ENCODE assay signal across 18 cellular contexts in the genomic region with DNA sequence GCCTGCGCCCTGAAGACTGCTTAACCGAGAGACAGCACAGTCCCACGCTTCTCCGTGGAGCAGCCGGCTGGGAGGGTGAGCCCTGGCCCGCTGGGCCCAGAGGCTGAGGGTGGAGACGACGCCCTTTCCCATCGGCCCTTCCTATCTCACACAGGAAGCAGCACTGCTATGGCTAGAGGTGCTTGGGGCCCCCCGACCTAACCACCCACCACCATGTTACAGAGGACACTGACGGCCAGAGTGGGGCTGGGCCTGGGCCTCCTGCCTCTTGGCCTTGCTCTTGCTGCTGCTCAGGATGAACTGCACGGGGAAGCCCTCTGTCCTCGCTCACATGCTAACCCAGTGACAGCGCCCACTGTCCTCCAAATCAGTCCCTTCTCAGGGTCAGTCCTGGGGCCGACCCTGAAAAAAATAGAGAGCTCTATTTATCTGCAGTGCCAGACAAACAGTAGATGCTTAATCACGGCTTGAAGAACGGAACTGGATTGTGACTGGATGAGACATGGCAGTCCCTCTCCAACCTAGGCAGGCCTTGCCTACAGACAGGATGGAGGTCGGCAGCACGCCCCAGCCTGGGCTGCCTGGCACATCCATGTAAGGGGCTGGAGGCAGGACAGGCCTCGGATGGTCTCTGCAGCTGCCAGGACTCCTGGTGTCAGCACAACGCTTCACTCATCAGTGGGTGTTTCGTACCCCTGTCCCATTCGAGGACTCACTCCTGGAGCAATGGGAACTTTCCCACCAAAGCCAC.
"Had no signal": no experiment of that assay in that cellular context is flagged by ENCODE, and none has a peak within 500 bp of the region (broad histone marks: within the 10 kb centered on the region; RNA-seq: fewer than 3 reads in every experiment).

No MANE protein-coding gene starts in this region.

- H3K9me3 ChIP-seq: adrenal gland, colonic mucosa, heart left ventricle, lower lobe of right lung had no signal

- H3K36me3 ChIP-seq: adrenal gland, colonic mucosa had no signal

- H3K4me3 ChIP-seq: adrenal gland, colonic mucosa, heart left ventricle, lower lobe of right lung had no signal

- H3K4me1 ChIP-seq: adrenal gland, colonic mucosa, heart left ventricle, lower lobe of right lung had no signal

- DNase-seq: activated CD4-positive, alpha-beta T cell treated with anti-CD3 and anti-CD28 coated beads for 1 hour; activated CD4-positive, alpha-beta T cell treated with anti-CD3 and anti-CD28 coated beads, Interleukin-2, amount 50 U/mL, for 1 hour; activated naive CD4-positive, alpha-beta T cell; activated T-cell treated with anti-CD3 and anti-CD28 coated beads, Interleukin-2, amount 50 U/mL, for 1 hour; adrenal gland; colonic mucosa; heart left ventricle; lower lobe of right lung; naive B cell; small intestine; stimulated activated CD4-positive, alpha-beta T cell treated with anti-CD3 and anti-CD28 coated beads, Interleukin-15, amount 100 ng/mL, for 24 hours; stimulated activated CD4-positive, alpha-beta T cell treated with anti-CD3 and anti-CD28 coated beads, Interleukin-4, amount 100 ng/mL, for 1 hour; stimulated activated naive CD8-positive, alpha-beta T cell treated with anti-CD3 and anti-CD28 coated beads, Interleukin-15, Interleukin-2, amounts not matched to agents 100 U/mL and 50 U/mL, for 24 hours; T1000 had no signal

- FAIRE-seq: astrocyte, islet of Langerhans had no signal

- H3K27me3 ChIP-seq: adrenal gland, colonic mucosa, heart left ventricle had no signal

- ATAC-seq: activated T-helper 17 cell treated with anti-CD3 and anti-CD28 coated beads, Interleukin-2, amount 50 U/mL, for 72 hours; heart left ventricle; lower lobe of right lung; sciatic nerve; stimulated activated naive CD8-positive, alpha-beta T cell treated with anti-CD3 and anti-CD28 coated beads, Interleukin-15, Interleukin-2, amounts not matched to agents 100 U/mL and 50 U/mL, for 24 hours had no signal

- H3K27ac ChIP-seq: adrenal gland, colonic mucosa, heart left ventricle, lower lobe of right lung had no signal
